ENCODE assay signal across 21 cellular contexts in genomic region chr2:140528982-140529381, GRCh38.
"Had no signal": no experiment of that assay in that cellular context is flagged by ENCODE, and none has a peak within 500 bp of the region (broad histone marks: within the 10 kb centered on the region; RNA-seq: fewer than 3 reads in every experiment).

No MANE protein-coding gene starts in this region.

- H3K4me3 Mint-ChIP-seq: activated CD8-positive, alpha-beta T cell treated with anti-CD3 and anti-CD28 coated beads, Interleukin-2, amount 10 ng/mL, durations not matched to agents 7 days and 5 days; activated naive CD8-positive, alpha-beta T cell treated with anti-CD3 and anti-CD28 coated beads, Interleukin-2, amount 50 U/mL, for 24 hours; T-cell had no signal

- H3K27me3 ChIP-seq: brain microvascular endothelial cell, cardiac muscle cell had no signal

- H3K27ac ChIP-seq: brain microvascular endothelial cell, cardiac muscle cell, SK-N-MC, VCaP had no signal

- H3K27ac Mint-ChIP-seq: activated CD8-positive, alpha-beta T cell treated with anti-CD3 and anti-CD28 coated beads, Interleukin-2, amount 10 ng/mL, durations not matched to agents 7 days and 5 days; activated naive CD4-positive, alpha-beta T cell treated with anti-CD3 and anti-CD28 coated beads, Interleukin-2, amount 50 U/mL, for 72 hours; activated naive CD8-positive, alpha-beta T cell treated with anti-CD3 and anti-CD28 coated beads, Interleukin-2, amount 50 U/mL, for 24 hours; T-cell had no signal

- H3K4me3 ChIP-seq: cardiac muscle cell, SK-N-MC had no signal

- DNase-seq: activated CD4-positive, alpha-beta T cell treated with anti-CD3 and anti-CD28 coated beads for 4 hours; activated CD8-positive, alpha-beta memory T cell treated with anti-CD3 and anti-CD28 coated beads, Interleukin-2, amount 50 U/mL, for 48 hours; activated CD8-positive, alpha-beta T cell treated with anti-CD3 and anti-CD28 coated beads, Interleukin-2, amount 10 ng/mL, durations not matched to agents 7 days and 5 days; activated naive CD8-positive, alpha-beta T cell treated with anti-CD3 and anti-CD28 coated beads, Interleukin-2, amount 50 U/mL, for 24 hours; activated T-cell treated with anti-CD3 and anti-CD28 coated beads, Interleukin-2, amount 50 U/mL, for 1 hour; brain microvascular endothelial cell; Karpas-422; MM.1S; NCI-H1105; NCI-H1436; NCI-H1694 treated with DMSO at 0.1 percent for 48 hours; NCI-H2029 treated with DMSO at 0.1 percent for 48 hours; NCI-H345; NCI-H510A; T-cell; T-helper 2 cell; T1000 had no signal

- H3K36me3 Mint-ChIP-seq: activated naive CD4-positive, alpha-beta T cell treated with anti-CD3 and anti-CD28 coated beads, Interleukin-2, amount 50 U/mL, for 72 hours; T-cell had no signal

- H3K4me1 Mint-ChIP-seq: activated naive CD8-positive, alpha-beta T cell treated with anti-CD3 and anti-CD28 coated beads, Interleukin-2, amount 50 U/mL, for 24 hours; T-cell had no signal

- H3K36me3 ChIP-seq: brain microvascular endothelial cell, cardiac muscle cell had no signal

- H3K27me3 Mint-ChIP-seq: activated naive CD8-positive, alpha-beta T cell treated with anti-CD3 and anti-CD28 coated beads, Interleukin-2, amount 50 U/mL, for 24 hours; T-cell had no signal

- ATAC-seq: activated CD8-positive, alpha-beta T cell treated with anti-CD3 and anti-CD28 coated beads, Interleukin-2, amount 10 ng/mL, durations not matched to agents 7 days and 5 days; activated naive CD4-positive, alpha-beta T cell treated with anti-CD3 and anti-CD28 coated beads, Interleukin-2, amount 50 U/mL, for 72 hours; activated naive CD8-positive, alpha-beta T cell treated with anti-CD3 and anti-CD28 coated beads, Interleukin-2, amount 50 U/mL, for 24 hours; T-cell had no signal
